Comparison of ENCODE assay signal across 9 cellular contexts in the genomic region with DNA sequence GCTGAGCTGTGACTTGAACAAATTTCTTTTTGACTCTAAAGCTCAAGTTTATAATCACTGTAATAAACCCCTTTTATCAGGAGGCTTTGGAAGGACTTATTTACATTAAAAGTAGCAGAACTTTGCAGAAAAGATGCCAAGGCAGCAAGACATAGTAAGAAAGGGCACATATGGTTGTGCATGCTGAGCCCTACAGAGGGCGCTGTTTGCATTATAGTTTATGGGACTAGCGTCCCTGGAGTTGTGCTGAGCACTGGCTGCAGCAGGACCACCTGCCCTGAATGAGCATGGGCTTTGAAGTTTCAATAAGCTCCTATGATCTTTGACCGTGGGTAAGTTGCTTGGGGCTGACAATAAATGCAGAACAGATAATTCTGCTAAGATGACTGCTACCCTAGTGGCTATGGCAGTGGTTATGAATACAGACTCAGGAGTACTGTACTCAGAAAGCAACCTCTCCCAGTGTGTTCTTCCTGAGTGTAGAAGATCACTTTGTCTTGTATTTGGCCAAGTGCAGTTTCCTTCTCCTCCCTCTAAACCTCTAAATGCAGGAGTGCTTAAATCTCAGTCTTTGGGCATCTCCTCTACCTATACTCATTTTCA. TPM values are rescaled to one million over a fixed set of nuclear protein-coding genes. Genes with fewer than 3 reads are reported as not detected.
A peak's percentile ranks its signal among the peaks of the same experiment; 100 is the strongest.
DNase-seq lines count a peak whose midpoint lies in the region; ATAC-seq and TF ChIP-seq lines count a peak whose summit lies in the region.
"Had no signal": no experiment of that assay in that cellular context is flagged by ENCODE, and none has a peak within 500 bp of the region (broad histone marks: within the 10 kb centered on the region; RNA-seq: fewer than 3 reads in every experiment).

No MANE protein-coding gene starts in this region.

- H3K9me3 Mint-ChIP-seq in activated CD4-positive, alpha-beta memory T cell treated with anti-CD3 and anti-CD28 coated beads for 36 hours = no peaks in the 10 kb centered on the region
- H3K9me3 Mint-ChIP-seq in activated T-helper 2 cell treated with anti-CD3 and anti-CD28 coated beads, Interferon-gamma antibody, Interleukin-2, Interleukin-4, amounts not matched to agents 10 μg/mL and 5 μg/mL and 100 μg/mL, durations not matched to agents 14 hours and 24 hours and 36 hours = no peaks in the 10 kb centered on the region

- ATAC-seq in HG03139 (IDR thresholded peaks at IDR 0.05; ENCODE audit: unreplicated experiment) = no peak

- peak; percentile 10 for DNase-seq in NOMO-1 treated with DMSO at 0.1 percent for 48 hours (lab: John Stamatoyannopoulos, UW; ENCODE audit: unreplicated experiment)
- DNase-seq in NOMO-1 treated with dmso at 0.1 percent for 144 hours (lab: John Stamatoyannopoulos, UW; ENCODE audit: unreplicated experiment) = no peak
- DNase-seq in HL-60 (ENCODE audit: low read depth in 1 of 2, low spot score in 1 of 2) = peak in 1 of 2 experiments; percentile 13
- peak; percentile 41 for DNase-seq in activated CD4-positive, alpha-beta memory T cell treated with anti-CD3 and anti-CD28 coated beads for 36 hours
- peak; percentile 20 for DNase-seq in kidney tubule cell (ENCODE audit: low spot score)
- DNase-seq in activated T-helper 2 cell treated with anti-CD3 and anti-CD28 coated beads, Interferon-gamma antibody, Interleukin-2, Interleukin-4, amounts not matched to agents 10 μg/mL and 5 μg/mL and 100 μg/mL, durations not matched to agents 14 hours and 24 hours and 36 hours (ENCODE audit: low spot score) = no peak
- DNase-seq in Ammon's horn (ENCODE audit: low spot score) = no peak

- TF ChIP-seq CTCF in HL-60 (IDR thresholded peaks at IDR 0.05; ENCODE audit: insufficient read depth, low read length) = peak; percentile 35

- no peak overlapping the region for H3K27ac Mint-ChIP-seq in activated CD4-positive, alpha-beta memory T cell treated with anti-CD3 and anti-CD28 coated beads for 36 hours
- H3K27ac Mint-ChIP-seq in activated T-helper 2 cell treated with anti-CD3 and anti-CD28 coated beads, Interferon-gamma antibody, Interleukin-2, Interleukin-4, amounts not matched to agents 10 μg/mL and 5 μg/mL and 100 μg/mL, durations not matched to agents 14 hours and 24 hours and 36 hours = no peak overlapping the region
- H3K27ac Mint-ChIP-seq: CD8-positive, alpha-beta memory T cell had no signal

- no peaks in the 10 kb centered on the region for H3K27me3 ChIP-seq in HL-60 (ENCODE audit: insufficient read depth, poor library complexity, severe bottlenecking)

- H3K36me3 Mint-ChIP-seq in activated CD4-positive, alpha-beta memory T cell treated with anti-CD3 and anti-CD28 coated beads for 36 hours = no peaks in the 10 kb centered on the region
- no peaks in the 10 kb centered on the region for H3K36me3 Mint-ChIP-seq in activated T-helper 2 cell treated with anti-CD3 and anti-CD28 coated beads, Interferon-gamma antibody, Interleukin-2, Interleukin-4, amounts not matched to agents 10 μg/mL and 5 μg/mL and 100 μg/mL, durations not matched to agents 14 hours and 24 hours and 36 hours (ENCODE audit: low read depth)

- H3K4me3 ChIP-seq in HL-60 (replicated peaks; ENCODE audit: insufficient read depth, low read length) = no peak overlapping the region

- no peak overlapping the region for H3K4me3 Mint-ChIP-seq in activated CD4-positive, alpha-beta memory T cell treated with anti-CD3 and anti-CD28 coated beads for 36 hours
- H3K4me3 Mint-ChIP-seq in activated T-helper 2 cell treated with anti-CD3 and anti-CD28 coated beads, Interferon-gamma antibody, Interleukin-2, Interleukin-4, amounts not matched to agents 10 μg/mL and 5 μg/mL and 100 μg/mL, durations not matched to agents 14 hours and 24 hours and 36 hours (ENCODE audit: low read depth) = no peak overlapping the region
- H3K4me3 Mint-ChIP-seq: CD8-positive, alpha-beta memory T cell had no signal

- no peak overlapping the region for H3K27ac ChIP-seq in HL-60 (replicated peaks)

- POLR2A ChIA-PET in activated CD4-positive, alpha-beta memory T cell treated with anti-CD3 and anti-CD28 coated beads for 36 hours (lab: Charles Lee) = no interaction called here

- CTCF ChIA-PET in activated CD4-positive, alpha-beta memory T cell treated with anti-CD3 and anti-CD28 coated beads for 36 hours (lab: Charles Lee) = interaction anchor here (0.6 to 1.6 kb wide), 7 partner anchors 9 to 942 kb away, joined by 3 to 6 read pairs (median 3); no protein-coding TSS in a partner anchor

- H3K4me1 Mint-ChIP-seq in activated CD4-positive, alpha-beta memory T cell treated with anti-CD3 and anti-CD28 coated beads for 36 hours (ENCODE audit: low read depth) = no peaks in the 10 kb centered on the region
- H3K4me1 Mint-ChIP-seq in activated T-helper 2 cell treated with anti-CD3 and anti-CD28 coated beads, Interferon-gamma antibody, Interleukin-2, Interleukin-4, amounts not matched to agents 10 μg/mL and 5 μg/mL and 100 μg/mL, durations not matched to agents 14 hours and 24 hours and 36 hours (ENCODE audit: low read depth) = no peaks in the 10 kb centered on the region
- H3K4me1 Mint-ChIP-seq: CD8-positive, alpha-beta memory T cell had no signal

- H3K27me3 Mint-ChIP-seq in activated CD4-positive, alpha-beta memory T cell treated with anti-CD3 and anti-CD28 coated beads for 36 hours = no peaks in the 10 kb centered on the region
- H3K27me3 Mint-ChIP-seq in activated T-helper 2 cell treated with anti-CD3 and anti-CD28 coated beads, Interferon-gamma antibody, Interleukin-2, Interleukin-4, amounts not matched to agents 10 μg/mL and 5 μg/mL and 100 μg/mL, durations not matched to agents 14 hours and 24 hours and 36 hours (ENCODE audit: low read depth) = peaks cover 7% of the 10 kb centered on the region

- intact Hi-C loops in activated CD4-positive, alpha-beta memory T cell treated with anti-CD3 and anti-CD28 coated beads for 36 hours (cut with micrococcal nuclease) = loop anchor here (5.0 kb wide), 1 partner anchor 214 kb away; no protein-coding TSS in a partner anchor
- intact Hi-C loops in activated T-helper 2 cell treated with anti-CD3 and anti-CD28 coated beads, Interferon-gamma antibody, Interleukin-2, Interleukin-4, amounts not matched to agents 10 μg/mL and 5 μg/mL and 100 μg/mL, durations not matched to agents 14 hours and 24 hours and 36 hours (cut with micrococcal nuclease) = no loop called here

RNA-seq across cellular contexts. Expression of a gene that starts 45.4 kb away (rescaled TPM):
- total RNA-seq in activated CD4-positive, alpha-beta memory T cell treated with anti-CD3 and anti-CD28 coated beads for 36 hours = 10 to 100 TPM; 68.4 to 69.7 TPM
- 68.0 and 69.8 TPM in 2 replicates for total RNA-seq in activated T-helper 2 cell treated with anti-CD3 and anti-CD28 coated beads, Interferon-gamma antibody, Interleukin-2, Interleukin-4, amounts not matched to agents 10 μg/mL and 5 μg/mL and 100 μg/mL, durations not matched to agents 14 hours and 24 hours and 36 hours

Comparison
In these comparisons a context has a peak if more than half of its experiments do, and no peak if none do; other contexts are left out.
1. DNase-seq: peak in NOMO-1 treated with DMSO at 0.1 percent for 48 hours (single experiment), activated CD4-positive, alpha-beta memory T cell treated with anti-CD3 and anti-CD28 coated beads for 36 hours (single experiment) and kidney tubule cell (single experiment); none in NOMO-1 treated with dmso at 0.1 percent for 144 hours (single experiment), activated T-helper 2 cell treated with anti-CD3 and anti-CD28 coated beads, Interferon-gamma antibody, Interleukin-2, Interleukin-4, amounts not matched to agents 10 μg/mL and 5 μg/mL and 100 μg/mL, durations not matched to agents 14 hours and 24 hours and 36 hours (single experiment) and Ammon's horn (single experiment).